ENCODE assay signal across 7 cellular contexts in the genomic region with DNA sequence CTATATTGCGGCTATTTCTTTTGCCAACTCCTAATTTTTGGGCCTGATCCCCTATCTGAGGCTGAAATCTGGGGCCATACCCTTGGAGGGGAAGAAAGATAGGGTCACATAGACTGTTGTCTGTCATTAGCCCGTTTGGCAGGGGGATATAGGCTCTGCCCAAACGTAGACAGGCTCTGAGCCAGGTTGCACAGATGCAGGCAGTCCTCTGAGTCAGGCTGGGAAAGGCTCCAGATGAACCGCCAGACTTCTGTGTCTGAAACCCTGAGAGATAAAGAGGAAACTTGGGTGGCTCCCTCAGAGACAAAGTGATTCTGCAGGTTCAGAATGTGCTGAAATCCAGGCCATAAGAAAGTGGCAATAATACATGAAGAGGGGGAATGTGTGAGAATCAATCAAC. TPM values are rescaled to one million over a fixed set of nuclear protein-coding genes. Genes with fewer than 3 reads are reported as not detected.
DNase-seq lines count a peak whose midpoint lies in the region; ATAC-seq and TF ChIP-seq lines count a peak whose summit lies in the region.

No MANE protein-coding gene starts in this region.

- H3K9me3 ChIP-seq in hepatocyte (ENCODE audit: low read depth) (no peaks in the 10 kb centered on the region), tibial artery (no peaks in the 10 kb centered on the region)

- intact Hi-C loops in tibial artery (cut with DNase I; ENCODE audit: low total_unique reads) = no loop called here

- H3K27me3 ChIP-seq in hepatocyte (no peaks in the 10 kb centered on the region), tibial artery (no peaks in the 10 kb centered on the region)

- peaks cover 9% of the 10 kb centered on the region for H3K79me2 ChIP-seq in hepatocyte

- TF ChIP-seq CTCF in LNCaP clone FGC (IDR thresholded peaks at IDR 0.05; ENCODE audit: control insufficient read depth, extremely low read depth, insufficient read depth) (no peak), hepatocyte (IDR thresholded peaks at IDR 0.05; ENCODE audit: poor library complexity) (no peak), tibial artery (IDR thresholded peaks at IDR 0.05) (no peak)

- peaks cover 3% of the 10 kb centered on the region for H4K20me1 ChIP-seq in hepatocyte (ENCODE audit: insufficient read depth, poor library complexity, severe bottlenecking)

- no peaks in the 10 kb centered on the region for H3K9me3 Mint-ChIP-seq in activated T-cell treated with anti-CD3 and anti-CD28 coated beads, Interleukin-2, amount 50 U/mL, for 4 hours

- no peak for ATAC-seq in activated T-cell treated with anti-CD3 and anti-CD28 coated beads, Interleukin-2, amount 50 U/mL, for 4 hours

- H3K4me2 ChIP-seq in hepatocyte = no peak overlapping the region

- H3K36me3 ChIP-seq in hepatocyte (replicated peaks; ENCODE audit: insufficient read depth, low read depth) (no peaks in the 10 kb centered on the region), tibial artery (no peaks in the 10 kb centered on the region)

- H3K4me3 ChIP-seq in LNCaP clone FGC (ENCODE audit: low read depth, low read length) (no peak overlapping the region), hepatocyte (no peak overlapping the region), tibial artery (no peak overlapping the region)

- H3K4me1 ChIP-seq in hepatocyte (ENCODE audit: insufficient read depth) = peaks cover 12% of the 10 kb centered on the region
- peaks cover 0 to 33% (median 30%) of the 10 kb centered on the region in 4 donors for H3K4me1 ChIP-seq in tibial artery

- peaks cover 49% of the 10 kb centered on the region for H3K4me1 Mint-ChIP-seq in activated T-cell treated with anti-CD3 and anti-CD28 coated beads, Interleukin-2, amount 50 U/mL, for 4 hours (ENCODE audit: low read depth)

- no peaks in the 10 kb centered on the region for H3K9me2 ChIP-seq in hepatocyte (replicated peaks; ENCODE audit: insufficient read depth)

- DNase-seq in LNCaP clone FGC (ENCODE audit: low read depth) (peak; percentile 82), anterior cingulate cortex (lab: John Stamatoyannopoulos, UW) (peak in 41 of 58 donors; percentile 8 to 61 (median 24)), hepatocyte (ENCODE audit: low spot score) (peak; percentile 49), tibial artery (peak; percentile 70 to 86), GM19238 (ENCODE audit: insufficient read length, low spot score) (no peak)
- no peak for DNase-seq in activated T-cell treated with anti-CD3 and anti-CD28 coated beads, Interleukin-2, amount 50 U/mL, for 4 hours
- no peak for DNase-seq in effector CD4-positive, alpha-beta T cell

- no peak overlapping the region for H2AFZ ChIP-seq in hepatocyte

- WGBS in hepatocyte (ENCODE audit: low lambda C conversion rate, missing lambda C conversion rate) = 66% methylated on average over 4 of the region's 4 CpGs

- H3K4me3 Mint-ChIP-seq in activated T-cell treated with anti-CD3 and anti-CD28 coated beads, Interleukin-2, amount 50 U/mL, for 4 hours = no peak overlapping the region

- H3K27me3 Mint-ChIP-seq in activated T-cell treated with anti-CD3 and anti-CD28 coated beads, Interleukin-2, amount 50 U/mL, for 4 hours (ENCODE audit: low read depth) = no peaks in the 10 kb centered on the region

- H3K36me3 Mint-ChIP-seq in activated T-cell treated with anti-CD3 and anti-CD28 coated beads, Interleukin-2, amount 50 U/mL, for 4 hours (ENCODE audit: insufficient read depth) = peaks cover under 1% of the 10 kb centered on the region

- no peak overlapping the region for H3K27ac ChIP-seq in hepatocyte
- H3K27ac ChIP-seq in tibial artery = peak overlapping the region; percentile 68 to 96

RNA-seq across cellular contexts. Expression of gene CAP1, which starts 4.0 kb away (rescaled TPM):
- total RNA-seq in hepatocyte = 186 and 191 TPM in 2 replicates
- polyA plus RNA-seq in hepatocyte = 189 and 191 TPM in 2 replicates
- total RNA-seq in activated T-cell treated with anti-CD3 and anti-CD28 coated beads, Interleukin-2, amount 50 U/mL, for 4 hours = 100 to 1,000 TPM; 349 to 426 (median 389) TPM

Comparison
In these comparisons a context has a peak if more than half of its experiments do, and no peak if none do; other contexts are left out.
1. DNase-seq: peak in LNCaP clone FGC (single experiment), anterior cingulate cortex (41 of 58), hepatocyte (single experiment) and tibial artery (2 of 2); none in activated T-cell treated with anti-CD3 and anti-CD28 coated beads, Interleukin-2, amount 50 U/mL, for 4 hours (single experiment), effector CD4-positive, alpha-beta T cell (single experiment) and GM19238 (single experiment).